Comparison of ENCODE assay signal across 8 cellular contexts in genomic region chr1:38815903-38816627, GRCh38.
A peak's percentile ranks its signal among the peaks of the same experiment; 100 is the strongest.
DNase-seq lines count a peak whose midpoint lies in the region; ATAC-seq, FAIRE-seq and TF ChIP-seq lines count a peak whose summit lies in the region.

No MANE protein-coding gene starts in this region.

- TF ChIP-seq POLR2A in H54 (IDR thresholded peaks at IDR 0.05; ENCODE audit: low read depth, low read length): no peak

- DNase-seq in MV-4-11 (lab: John Stamatoyannopoulos, UW) (peak; percentile 77), ecto neural progenitor cell (ENCODE audit: low spot score) (peak; percentile 51), AG08396 (ENCODE audit: low spot score) (no peak), H54 (ENCODE audit: insufficient read length, low spot score) (no peak), NCI-H226 (no peak)

- peak; percentile 79 for ATAC-seq in GM18517 (IDR thresholded peaks at IDR 0.05; ENCODE audit: unreplicated experiment)
- peak; percentile 75 for ATAC-seq in GM21737 (IDR thresholded peaks at IDR 0.05; ENCODE audit: unreplicated experiment)
- no peak for ATAC-seq in SK-N-SH treated with all-trans-retinoic acid at 6 μM for 48 hours

- FAIRE-seq in H54 (lab: Jason Lieb, UNC): no peak

TF ChIP-seq in SK-N-SH treated with all-trans-retinoic acid at 6 μM for 48 hours, 23 proteins besides CTCF, POLR2A, EP300 and RAD21:
- TF ChIP-seq ARNTL (CRISPR knock-in tag; IDR thresholded peaks at IDR 0.05; ENCODE audit: borderline replicate concordance, low read depth) (no peak), PPARA (CRISPR knock-in tag; IDR thresholded peaks at IDR 0.05; ENCODE audit: borderline replicate concordance) (no peak), ZC3H10 (CRISPR knock-in tag; IDR thresholded peaks at IDR 0.05) (no peak), ZFP3 (CRISPR knock-in tag; IDR thresholded peaks at IDR 0.05) (no peak), ZNF70 (CRISPR knock-in tag; IDR thresholded peaks at IDR 0.05) (no peak)
- TF ChIP-seq, protein P1, sequence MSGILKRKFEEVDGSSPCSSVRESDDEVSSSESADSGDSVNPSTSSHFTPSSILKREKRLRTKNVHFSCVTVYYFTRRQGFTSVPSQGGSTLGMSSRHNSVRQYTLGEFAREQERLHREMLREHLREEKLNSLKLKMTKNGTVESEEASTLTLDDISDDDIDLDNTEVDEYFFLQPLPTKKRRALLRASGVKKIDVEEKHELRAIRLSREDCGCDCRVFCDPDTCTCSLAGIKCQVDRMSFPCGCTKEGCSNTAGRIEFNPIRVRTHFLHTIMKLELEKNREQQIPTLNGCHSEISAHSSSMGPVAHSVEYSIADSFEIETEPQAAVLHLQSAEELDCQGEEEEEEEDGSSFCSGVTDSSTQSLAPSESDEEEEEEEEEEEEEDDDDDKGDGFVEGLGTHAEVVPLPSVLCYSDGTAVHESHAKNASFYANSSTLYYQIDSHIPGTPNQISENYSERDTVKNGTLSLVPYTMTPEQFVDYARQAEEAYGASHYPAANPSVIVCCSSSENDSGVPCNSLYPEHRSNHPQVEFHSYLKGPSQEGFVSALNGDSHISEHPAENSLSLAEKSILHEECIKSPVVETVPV (CRISPR knock-in tag; IDR thresholded peaks at IDR 0.05): no peak

Comparison
In these comparisons a context has a peak if more than half of its experiments do, and no peak if none do; other contexts are left out.
1. DNase-seq: peak in MV-4-11 (single experiment) and ecto neural progenitor cell (single experiment); none in AG08396 (single experiment), H54 (single experiment) and NCI-H226 (single experiment).